1 cellular context compared by ENCODE assay signal in the genomic region with DNA sequence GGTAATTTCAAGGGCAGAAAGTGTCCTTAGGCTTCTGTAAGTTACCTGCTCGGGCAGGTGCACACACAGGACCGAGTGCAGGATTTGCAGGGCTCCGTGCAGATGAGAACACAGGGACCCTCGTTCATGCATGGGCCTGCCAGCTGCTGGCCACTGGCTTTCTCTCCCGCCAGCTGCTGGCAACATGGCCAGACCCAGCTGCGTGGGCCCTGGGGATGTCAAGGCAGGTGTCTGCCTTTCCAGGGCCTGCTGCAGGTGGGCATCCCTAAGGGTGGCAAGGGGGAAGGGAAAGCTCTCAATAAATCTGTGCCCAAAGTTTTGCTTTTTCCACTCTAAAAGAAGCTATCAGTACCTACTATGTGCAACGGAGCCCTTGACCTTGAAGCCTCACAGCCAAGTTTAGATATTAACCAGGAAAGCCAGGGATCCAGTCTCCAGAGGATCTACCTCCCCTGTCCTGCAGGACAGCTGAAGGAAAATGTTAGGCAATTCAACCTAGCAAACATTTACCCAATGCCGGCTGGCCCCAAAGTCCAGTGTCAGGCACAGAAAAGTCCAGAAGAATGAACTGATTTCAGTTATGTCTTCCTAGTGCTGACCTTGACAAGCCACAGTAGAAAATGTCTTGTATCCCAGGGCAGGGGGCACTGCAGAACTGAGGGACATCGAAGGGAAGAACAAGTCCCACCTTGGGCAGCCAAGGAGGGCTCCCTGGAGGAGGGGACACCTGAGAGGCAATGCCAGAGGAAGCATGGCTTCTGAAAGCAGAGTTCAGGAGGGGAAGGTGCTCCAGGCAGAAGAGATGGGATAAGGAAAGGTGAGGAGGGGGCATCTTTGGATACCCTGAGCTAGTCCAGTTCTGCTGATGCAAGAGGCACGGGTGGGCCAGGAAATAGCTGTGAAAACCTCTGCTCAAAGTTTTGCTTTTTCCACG.
TF ChIP-seq lines count a peak whose summit lies in the region.

No MANE protein-coding gene starts in this region.

TF ChIP-seq in liver, 16 proteins besides CTCF, POLR2A, EP300 and RAD21 (continued from another document):
- peak; percentile 63 for TF ChIP-seq NR2F2 (IDR thresholded peaks at IDR 0.05)
- TF ChIP-seq GABPA (IDR thresholded peaks at IDR 0.05 in 1 of 2, conservative IDR thresholded peaks at IDR 0.05 in 1 of 2): peak in 1 of 2 donors; percentile 47
- TF ChIP-seq, protein P1, sequence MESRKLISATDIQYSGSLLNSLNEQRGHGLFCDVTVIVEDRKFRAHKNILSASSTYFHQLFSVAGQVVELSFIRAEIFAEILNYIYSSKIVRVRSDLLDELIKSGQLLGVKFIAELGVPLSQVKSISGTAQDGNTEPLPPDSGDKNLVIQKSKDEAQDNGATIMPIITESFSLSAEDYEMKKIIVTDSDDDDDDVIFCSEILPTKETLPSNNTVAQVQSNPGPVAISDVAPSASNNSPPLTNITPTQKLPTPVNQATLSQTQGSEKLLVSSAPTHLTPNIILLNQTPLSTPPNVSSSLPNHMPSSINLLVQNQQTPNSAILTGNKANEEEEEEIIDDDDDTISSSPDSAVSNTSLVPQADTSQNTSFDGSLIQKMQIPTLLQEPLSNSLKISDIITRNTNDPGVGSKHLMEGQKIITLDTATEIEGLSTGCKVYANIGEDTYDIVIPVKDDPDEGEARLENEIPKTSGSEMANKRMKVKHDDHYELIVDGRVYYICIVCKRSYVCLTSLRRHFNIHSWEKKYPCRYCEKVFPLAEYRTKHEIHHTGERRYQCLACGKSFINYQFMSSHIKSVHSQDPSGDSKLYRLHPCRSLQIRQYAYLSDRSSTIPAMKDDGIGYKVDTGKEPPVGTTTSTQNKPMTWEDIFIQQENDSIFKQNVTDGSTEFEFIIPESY (IDR thresholded peaks at IDR 0.05): no peak
- TF ChIP-seq, protein P2, sequence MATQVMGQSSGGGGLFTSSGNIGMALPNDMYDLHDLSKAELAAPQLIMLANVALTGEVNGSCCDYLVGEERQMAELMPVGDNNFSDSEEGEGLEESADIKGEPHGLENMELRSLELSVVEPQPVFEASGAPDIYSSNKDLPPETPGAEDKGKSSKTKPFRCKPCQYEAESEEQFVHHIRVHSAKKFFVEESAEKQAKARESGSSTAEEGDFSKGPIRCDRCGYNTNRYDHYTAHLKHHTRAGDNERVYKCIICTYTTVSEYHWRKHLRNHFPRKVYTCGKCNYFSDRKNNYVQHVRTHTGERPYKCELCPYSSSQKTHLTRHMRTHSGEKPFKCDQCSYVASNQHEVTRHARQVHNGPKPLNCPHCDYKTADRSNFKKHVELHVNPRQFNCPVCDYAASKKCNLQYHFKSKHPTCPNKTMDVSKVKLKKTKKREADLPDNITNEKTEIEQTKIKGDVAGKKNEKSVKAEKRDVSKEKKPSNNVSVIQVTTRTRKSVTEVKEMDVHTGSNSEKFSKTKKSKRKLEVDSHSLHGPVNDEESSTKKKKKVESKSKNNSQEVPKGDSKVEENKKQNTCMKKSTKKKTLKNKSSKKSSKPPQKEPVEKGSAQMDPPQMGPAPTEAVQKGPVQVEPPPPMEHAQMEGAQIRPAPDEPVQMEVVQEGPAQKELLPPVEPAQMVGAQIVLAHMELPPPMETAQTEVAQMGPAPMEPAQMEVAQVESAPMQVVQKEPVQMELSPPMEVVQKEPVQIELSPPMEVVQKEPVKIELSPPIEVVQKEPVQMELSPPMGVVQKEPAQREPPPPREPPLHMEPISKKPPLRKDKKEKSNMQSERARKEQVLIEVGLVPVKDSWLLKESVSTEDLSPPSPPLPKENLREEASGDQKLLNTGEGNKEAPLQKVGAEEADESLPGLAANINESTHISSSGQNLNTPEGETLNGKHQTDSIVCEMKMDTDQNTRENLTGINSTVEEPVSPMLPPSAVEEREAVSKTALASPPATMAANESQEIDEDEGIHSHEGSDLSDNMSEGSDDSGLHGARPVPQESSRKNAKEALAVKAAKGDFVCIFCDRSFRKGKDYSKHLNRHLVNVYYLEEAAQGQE (IDR thresholded peaks at IDR 0.05): peak; percentile 49
- TF ChIP-seq HNF4A (conservative IDR thresholded peaks at IDR 0.05): peak; percentile 96 to 99
- TF ChIP-seq, protein P3, sequence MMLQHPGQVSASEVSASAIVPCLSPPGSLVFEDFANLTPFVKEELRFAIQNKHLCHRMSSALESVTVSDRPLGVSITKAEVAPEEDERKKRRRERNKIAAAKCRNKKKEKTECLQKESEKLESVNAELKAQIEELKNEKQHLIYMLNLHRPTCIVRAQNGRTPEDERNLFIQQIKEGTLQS (IDR thresholded peaks at IDR 0.05): no peak
